ENCODE assay signal across 1 cellular context in the genomic region with DNA sequence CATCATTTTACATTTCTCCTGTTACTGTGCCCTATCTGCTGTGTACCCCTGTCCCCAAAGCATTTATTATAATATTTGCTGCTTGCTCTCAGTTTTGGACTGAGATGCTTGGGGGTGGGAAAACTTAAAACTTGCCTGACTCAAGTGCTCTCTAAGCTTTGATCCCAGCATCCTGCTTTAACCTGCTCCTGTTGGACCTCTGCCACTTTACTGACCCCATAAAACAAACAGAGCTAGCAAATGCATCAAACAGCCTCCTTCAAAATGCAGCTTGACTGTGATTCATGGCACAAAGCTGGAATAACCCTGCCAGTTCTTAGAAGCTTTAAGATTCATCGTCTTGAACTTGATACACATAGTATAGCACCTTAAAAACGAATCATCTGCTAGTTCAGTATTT.
TF ChIP-seq lines count a peak whose summit lies in the region.

No MANE protein-coding gene starts in this region.

TF ChIP-seq in HepG2, 621 proteins besides CTCF, POLR2A, EP300 and RAD21 (continued from another document and continues in another):
- TF ChIP-seq, protein P1, sequence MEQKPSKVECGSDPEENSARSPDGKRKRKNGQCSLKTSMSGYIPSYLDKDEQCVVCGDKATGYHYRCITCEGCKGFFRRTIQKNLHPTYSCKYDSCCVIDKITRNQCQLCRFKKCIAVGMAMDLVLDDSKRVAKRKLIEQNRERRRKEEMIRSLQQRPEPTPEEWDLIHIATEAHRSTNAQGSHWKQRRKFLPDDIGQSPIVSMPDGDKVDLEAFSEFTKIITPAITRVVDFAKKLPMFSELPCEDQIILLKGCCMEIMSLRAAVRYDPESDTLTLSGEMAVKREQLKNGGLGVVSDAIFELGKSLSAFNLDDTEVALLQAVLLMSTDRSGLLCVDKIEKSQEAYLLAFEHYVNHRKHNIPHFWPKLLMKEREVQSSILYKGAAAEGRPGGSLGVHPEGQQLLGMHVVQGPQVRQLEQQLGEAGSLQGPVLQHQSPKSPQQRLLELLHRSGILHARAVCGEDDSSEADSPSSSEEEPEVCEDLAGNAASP (CRISPR knock-in tag; IDR thresholded peaks at IDR 0.05; ENCODE audit: borderline replicate concordance) = peak; percentile 60; the same call in 1 of the 2 replicates
- TF ChIP-seq, protein P2, sequence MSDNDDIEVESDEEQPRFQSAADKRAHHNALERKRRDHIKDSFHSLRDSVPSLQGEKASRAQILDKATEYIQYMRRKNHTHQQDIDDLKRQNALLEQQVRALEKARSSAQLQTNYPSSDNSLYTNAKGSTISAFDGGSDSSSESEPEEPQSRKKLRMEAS (IDR thresholded peaks at IDR 0.05) = 0 out of 2 replicates have a peak, but pooled peaks have one; percentile 27
- no peak for TF ChIP-seq U2AF2 (IDR thresholded peaks at IDR 0.05; ENCODE audit: low read depth, low read length)
- TF ChIP-seq, protein P3, sequence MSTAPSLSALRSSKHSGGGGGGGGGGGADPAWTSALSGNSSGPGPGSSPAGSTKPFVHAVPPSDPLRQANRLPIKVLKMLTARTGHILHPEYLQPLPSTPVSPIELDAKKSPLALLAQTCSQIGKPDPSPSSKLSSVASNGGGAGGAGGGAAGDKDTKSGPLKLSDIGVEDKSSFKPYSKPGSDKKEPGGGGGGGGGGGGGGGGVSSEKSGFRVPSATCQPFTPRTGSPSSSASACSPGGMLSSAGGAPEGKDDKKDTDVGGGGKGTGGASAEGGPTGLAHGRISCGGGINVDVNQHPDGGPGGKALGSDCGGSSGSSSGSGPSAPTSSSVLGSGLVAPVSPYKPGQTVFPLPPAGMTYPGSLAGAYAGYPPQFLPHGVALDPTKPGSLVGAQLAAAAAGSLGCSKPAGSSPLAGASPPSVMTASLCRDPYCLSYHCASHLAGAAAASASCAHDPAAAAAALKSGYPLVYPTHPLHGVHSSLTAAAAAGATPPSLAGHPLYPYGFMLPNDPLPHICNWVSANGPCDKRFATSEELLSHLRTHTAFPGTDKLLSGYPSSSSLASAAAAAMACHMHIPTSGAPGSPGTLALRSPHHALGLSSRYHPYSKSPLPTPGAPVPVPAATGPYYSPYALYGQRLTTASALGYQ (CRISPR knock-in tag; IDR thresholded peaks at IDR 0.05) = peak; percentile 27; the same call in 1 of the 2 replicates
- TF ChIP-seq, protein P4, sequence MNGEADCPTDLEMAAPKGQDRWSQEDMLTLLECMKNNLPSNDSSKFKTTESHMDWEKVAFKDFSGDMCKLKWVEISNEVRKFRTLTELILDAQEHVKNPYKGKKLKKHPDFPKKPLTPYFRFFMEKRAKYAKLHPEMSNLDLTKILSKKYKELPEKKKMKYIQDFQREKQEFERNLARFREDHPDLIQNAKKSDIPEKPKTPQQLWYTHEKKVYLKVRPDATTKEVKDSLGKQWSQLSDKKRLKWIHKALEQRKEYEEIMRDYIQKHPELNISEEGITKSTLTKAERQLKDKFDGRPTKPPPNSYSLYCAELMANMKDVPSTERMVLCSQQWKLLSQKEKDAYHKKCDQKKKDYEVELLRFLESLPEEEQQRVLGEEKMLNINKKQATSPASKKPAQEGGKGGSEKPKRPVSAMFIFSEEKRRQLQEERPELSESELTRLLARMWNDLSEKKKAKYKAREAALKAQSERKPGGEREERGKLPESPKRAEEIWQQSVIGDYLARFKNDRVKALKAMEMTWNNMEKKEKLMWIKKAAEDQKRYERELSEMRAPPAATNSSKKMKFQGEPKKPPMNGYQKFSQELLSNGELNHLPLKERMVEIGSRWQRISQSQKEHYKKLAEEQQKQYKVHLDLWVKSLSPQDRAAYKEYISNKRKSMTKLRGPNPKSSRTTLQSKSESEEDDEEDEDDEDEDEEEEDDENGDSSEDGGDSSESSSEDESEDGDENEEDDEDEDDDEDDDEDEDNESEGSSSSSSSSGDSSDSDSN (CRISPR knock-in tag; IDR thresholded peaks at IDR 0.05) = no peak
- TF ChIP-seq GATAD1 (CRISPR knock-in tag; IDR thresholded peaks at IDR 0.05) = 0 out of 2 replicates have a peak, but pooled peaks have one; percentile 32
- no peak for TF ChIP-seq TOE1 (CRISPR knock-in tag; IDR thresholded peaks at IDR 0.05)
- TF ChIP-seq KMT2B (CRISPR knock-in tag; IDR thresholded peaks at IDR 0.05) = peak; percentile 13; the same call in 1 of the 2 replicates
- peak; percentile 79 for TF ChIP-seq MED1 (CRISPR knock-in tag; IDR thresholded peaks at IDR 0.05)
- no peak for TF ChIP-seq ZNF552 (CRISPR knock-in tag; IDR thresholded peaks at IDR 0.05; ENCODE audit: borderline replicate concordance)
- TF ChIP-seq ZNF563 (CRISPR knock-in tag; IDR thresholded peaks at IDR 0.05) = no peak
- TF ChIP-seq, protein P5, sequence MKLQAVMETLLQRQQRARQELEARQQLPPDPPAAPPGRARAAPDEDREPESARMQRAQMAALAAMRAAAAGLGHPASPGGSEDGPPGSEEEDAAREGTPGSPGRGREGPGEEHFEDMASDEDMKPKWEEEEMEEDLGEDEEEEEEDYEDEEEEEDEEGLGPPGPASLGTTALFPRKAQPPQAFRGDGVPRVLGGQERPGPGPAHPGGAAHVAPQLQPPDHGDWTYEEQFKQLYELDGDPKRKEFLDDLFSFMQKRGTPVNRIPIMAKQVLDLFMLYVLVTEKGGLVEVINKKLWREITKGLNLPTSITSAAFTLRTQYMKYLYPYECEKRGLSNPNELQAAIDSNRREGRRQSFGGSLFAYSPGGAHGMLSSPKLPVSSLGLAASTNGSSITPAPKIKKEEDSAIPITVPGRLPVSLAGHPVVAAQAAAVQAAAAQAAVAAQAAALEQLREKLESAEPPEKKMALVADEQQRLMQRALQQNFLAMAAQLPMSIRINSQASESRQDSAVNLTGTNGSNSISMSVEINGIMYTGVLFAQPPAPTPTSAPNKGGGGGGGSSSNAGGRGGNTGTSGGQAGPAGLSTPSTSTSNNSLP (IDR thresholded peaks at IDR 0.05; ENCODE audit: low read depth, low read length) = peak; percentile 49; the same call in 1 of the 2 replicates
- TF ChIP-seq ZNF230 (CRISPR knock-in tag; IDR thresholded peaks at IDR 0.05) = no peak
- 0 out of 2 replicates have a peak, but pooled peaks have one; percentile 32 for TF ChIP-seq ZNF331 (CRISPR knock-in tag; IDR thresholded peaks at IDR 0.05)
- TF ChIP-seq, protein P6, sequence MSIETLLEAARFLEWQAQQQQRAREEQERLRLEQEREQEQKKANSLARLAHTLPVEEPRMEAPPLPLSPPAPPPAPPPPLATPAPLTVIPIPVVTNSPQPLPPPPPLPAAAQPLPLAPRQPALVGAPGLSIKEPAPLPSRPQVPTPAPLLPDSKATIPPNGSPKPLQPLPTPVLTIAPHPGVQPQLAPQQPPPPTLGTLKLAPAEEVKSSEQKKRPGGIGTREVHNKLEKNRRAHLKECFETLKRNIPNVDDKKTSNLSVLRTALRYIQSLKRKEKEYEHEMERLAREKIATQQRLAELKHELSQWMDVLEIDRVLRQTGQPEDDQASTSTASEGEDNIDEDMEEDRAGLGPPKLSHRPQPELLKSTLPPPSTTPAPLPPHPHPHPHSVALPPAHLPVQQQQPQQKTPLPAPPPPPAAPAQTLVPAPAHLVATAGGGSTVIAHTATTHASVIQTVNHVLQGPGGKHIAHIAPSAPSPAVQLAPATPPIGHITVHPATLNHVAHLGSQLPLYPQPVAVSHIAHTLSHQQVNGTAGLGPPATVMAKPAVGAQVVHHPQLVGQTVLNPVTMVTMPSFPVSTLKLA (IDR thresholded peaks at IDR 0.05) = no peak
- TF ChIP-seq SOX5 (CRISPR knock-in tag; IDR thresholded peaks at IDR 0.05; ENCODE audit: borderline replicate concordance) = peak; percentile 54; the same call in 1 of the 2 replicates
- TF ChIP-seq, protein P7, sequence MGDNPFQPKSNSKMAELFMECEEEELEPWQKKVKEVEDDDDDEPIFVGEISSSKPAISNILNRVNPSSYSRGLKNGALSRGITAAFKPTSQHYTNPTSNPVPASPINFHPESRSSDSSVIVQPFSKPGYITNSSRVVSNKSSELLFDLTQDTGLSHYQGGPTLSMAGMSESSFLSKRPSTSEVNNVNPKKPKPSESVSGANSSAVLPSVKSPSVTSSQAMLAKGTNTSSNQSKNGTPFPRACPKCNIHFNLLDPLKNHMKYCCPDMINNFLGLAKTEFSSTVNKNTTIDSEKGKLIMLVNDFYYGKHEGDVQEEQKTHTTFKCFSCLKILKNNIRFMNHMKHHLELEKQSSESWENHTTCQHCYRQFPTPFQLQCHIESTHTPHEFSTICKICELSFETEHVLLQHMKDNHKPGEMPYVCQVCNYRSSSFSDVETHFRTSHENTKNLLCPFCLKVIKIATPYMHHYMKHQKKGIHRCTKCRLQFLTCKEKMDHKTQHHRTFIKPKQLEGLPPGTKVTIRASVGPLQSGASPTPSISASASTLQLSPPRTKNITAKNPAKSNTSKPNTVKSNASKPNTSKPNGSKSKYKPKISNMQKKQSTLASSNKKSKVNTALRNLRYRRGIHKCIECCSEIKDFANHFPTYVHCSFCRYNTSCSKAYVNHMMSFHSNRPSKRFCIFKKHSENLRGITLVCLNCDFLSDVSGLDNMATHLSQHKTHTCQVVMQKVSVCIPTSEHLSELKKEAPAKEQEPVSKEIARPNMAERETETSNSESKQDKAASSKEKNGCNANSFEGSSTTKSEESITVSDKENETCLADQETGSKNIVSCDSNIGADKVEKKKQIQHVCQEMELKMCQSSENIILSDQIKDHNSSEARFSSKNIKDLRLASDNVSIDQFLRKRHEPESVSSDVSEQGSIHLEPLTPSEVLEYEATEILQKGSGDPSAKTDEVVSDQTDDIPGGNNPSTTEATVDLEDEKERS (CRISPR knock-in tag; IDR thresholded peaks at IDR 0.05) = no peak
- peak; percentile 85 for TF ChIP-seq TCF7 (IDR thresholded peaks at IDR 0.05; ENCODE audit: low read depth)
- no peak for TF ChIP-seq IKZF1 (IDR thresholded peaks at IDR 0.05)
- TF ChIP-seq RXRA (CRISPR knock-in tag; IDR thresholded peaks at IDR 0.05) = peak; percentile 86; the same call in 1 of the 2 replicates
- TF ChIP-seq, protein P8, sequence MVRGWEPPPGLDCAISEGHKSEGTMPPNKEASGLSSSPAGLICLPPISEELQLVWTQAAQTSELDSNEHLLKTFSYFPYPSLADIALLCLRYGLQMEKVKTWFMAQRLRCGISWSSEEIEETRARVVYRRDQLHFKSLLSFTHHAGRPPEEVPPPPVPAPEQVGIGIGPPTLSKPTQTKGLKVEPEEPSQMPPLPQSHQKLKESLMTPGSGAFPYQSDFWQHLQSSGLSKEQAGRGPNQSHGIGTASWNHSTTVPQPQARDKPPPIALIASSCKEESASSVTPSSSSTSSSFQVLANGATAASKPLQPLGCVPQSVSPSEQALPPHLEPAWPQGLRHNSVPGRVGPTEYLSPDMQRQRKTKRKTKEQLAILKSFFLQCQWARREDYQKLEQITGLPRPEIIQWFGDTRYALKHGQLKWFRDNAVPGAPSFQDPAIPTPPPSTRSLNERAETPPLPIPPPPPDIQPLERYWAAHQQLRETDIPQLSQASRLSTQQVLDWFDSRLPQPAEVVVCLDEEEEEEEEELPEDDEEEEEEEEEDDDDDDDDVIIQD (CRISPR knock-in tag; IDR thresholded peaks at IDR 0.05; ENCODE audit: low read depth) = peak; percentile 64; the same call in 1 of the 2 replicates
- TF ChIP-seq, protein P9, sequence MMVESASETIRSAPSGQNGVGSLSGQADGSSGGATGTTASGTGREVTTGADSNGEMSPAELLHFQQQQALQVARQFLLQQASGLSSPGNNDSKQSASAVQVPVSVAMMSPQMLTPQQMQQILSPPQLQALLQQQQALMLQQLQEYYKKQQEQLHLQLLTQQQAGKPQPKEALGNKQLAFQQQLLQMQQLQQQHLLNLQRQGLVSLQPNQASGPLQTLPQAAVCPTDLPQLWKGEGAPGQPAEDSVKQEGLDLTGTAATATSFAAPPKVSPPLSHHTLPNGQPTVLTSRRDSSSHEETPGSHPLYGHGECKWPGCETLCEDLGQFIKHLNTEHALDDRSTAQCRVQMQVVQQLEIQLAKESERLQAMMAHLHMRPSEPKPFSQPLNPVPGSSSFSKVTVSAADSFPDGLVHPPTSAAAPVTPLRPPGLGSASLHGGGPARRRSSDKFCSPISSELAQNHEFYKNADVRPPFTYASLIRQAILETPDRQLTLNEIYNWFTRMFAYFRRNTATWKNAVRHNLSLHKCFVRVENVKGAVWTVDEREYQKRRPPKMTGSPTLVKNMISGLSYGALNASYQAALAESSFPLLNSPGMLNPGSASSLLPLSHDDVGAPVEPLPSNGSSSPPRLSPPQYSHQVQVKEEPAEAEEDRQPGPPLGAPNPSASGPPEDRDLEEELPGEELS (CRISPR knock-in tag; IDR thresholded peaks at IDR 0.05) = peak; percentile 81
- TF ChIP-seq, protein P10, sequence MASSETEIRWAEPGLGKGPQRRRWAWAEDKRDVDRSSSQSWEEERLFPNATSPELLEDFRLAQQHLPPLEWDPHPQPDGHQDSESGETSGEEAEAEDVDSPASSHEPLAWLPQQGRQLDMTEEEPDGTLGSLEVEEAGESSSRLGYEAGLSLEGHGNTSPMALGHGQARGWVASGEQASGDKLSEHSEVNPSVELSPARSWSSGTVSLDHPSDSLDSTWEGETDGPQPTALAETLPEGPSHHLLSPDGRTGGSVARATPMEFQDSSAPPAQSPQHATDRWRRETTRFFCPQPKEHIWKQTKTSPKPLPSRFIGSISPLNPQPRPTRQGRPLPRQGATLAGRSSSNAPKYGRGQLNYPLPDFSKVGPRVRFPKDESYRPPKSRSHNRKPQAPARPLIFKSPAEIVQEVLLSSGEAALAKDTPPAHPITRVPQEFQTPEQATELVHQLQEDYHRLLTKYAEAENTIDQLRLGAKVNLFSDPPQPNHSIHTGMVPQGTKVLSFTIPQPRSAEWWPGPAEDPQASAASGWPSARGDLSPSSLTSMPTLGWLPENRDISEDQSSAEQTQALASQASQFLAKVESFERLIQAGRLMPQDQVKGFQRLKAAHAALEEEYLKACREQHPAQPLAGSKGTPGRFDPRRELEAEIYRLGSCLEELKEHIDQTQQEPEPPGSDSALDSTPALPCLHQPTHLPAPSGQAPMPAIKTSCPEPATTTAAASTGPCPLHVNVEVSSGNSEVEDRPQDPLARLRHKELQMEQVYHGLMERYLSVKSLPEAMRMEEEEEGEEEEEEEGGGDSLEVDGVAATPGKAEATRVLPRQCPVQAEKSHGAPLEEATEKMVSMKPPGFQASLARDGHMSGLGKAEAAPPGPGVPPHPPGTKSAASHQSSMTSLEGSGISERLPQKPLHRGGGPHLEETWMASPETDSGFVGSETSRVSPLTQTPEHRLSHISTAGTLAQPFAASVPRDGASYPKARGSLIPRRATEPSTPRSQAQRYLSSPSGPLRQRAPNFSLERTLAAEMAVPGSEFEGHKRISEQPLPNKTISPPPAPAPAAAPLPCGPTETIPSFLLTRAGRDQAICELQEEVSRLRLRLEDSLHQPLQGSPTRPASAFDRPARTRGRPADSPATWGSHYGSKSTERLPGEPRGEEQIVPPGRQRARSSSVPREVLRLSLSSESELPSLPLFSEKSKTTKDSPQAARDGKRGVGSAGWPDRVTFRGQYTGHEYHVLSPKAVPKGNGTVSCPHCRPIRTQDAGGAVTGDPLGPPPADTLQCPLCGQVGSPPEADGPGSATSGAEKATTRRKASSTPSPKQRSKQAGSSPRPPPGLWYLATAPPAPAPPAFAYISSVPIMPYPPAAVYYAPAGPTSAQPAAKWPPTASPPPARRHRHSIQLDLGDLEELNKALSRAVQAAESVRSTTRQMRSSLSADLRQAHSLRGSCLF (CRISPR knock-in tag; IDR thresholded peaks at IDR 0.05; ENCODE audit: borderline replicate concordance) = no peak
